8 cellular contexts compared by ENCODE assay signal in the genomic region with DNA sequence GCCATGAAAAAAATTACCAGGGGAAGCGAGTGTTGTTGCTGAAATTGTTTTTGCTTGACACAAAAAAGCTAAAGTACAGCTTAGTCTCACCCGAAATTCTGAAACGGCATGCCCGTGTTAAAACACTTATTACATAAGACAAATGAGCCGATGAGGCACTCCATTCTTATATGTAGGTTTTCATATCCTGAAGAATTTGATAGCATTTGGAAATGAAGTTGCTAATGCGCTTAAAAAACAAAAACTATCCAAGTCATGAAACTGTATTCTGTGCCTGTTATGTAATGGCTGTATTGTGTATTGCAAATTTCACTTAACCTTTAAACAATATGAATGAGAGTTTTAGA. TPM values are rescaled to one million over a fixed set of nuclear protein-coding genes. Genes with fewer than 3 reads are reported as not detected.
A peak's percentile ranks its signal among the peaks of the same experiment; 100 is the strongest.
DNase-seq lines count a peak whose midpoint lies in the region; ATAC-seq and TF ChIP-seq lines count a peak whose summit lies in the region.

No MANE protein-coding gene starts in this region.

- intact Hi-C loops in heart left ventricle (cut with DNase I) (loop anchor here in 9 of 10 donors (5.0 to 10.0 kb wide), 8 partner anchors 139 to 681 kb away; a partner anchor contains a TSS), left ventricle myocardium superior (cut with micrococcal nuclease) (loop anchor here (10.0 kb wide), 3 partner anchors 61 to 419 kb away; no protein-coding TSS in a partner anchor), body of pancreas (cut with DNase I) (no loop called here), uterus (cut with DNase I; ENCODE audit: low total_unique reads) (no loop called here), posterior vena cava (cut with DNase I) (loop anchor here in 1 of 2 donors (10.0 kb wide), 1 partner anchor 59 kb away; no protein-coding TSS in a partner anchor)

- TF ChIP-seq POLR2A in heart left ventricle (IDR thresholded peaks at IDR 0.05) (no peak), body of pancreas (IDR thresholded peaks at IDR 0.05) (no peak), uterus (IDR thresholded peaks at IDR 0.05) (no peak)

- H3K4me3 ChIP-seq in heart left ventricle (peak overlapping the region; percentile 59 to 92 (median 86)), body of pancreas (peak overlapping the region; percentile 39 to 76), uterus (peak overlapping the region; percentile 97 to 99)

- H3K9me3 ChIP-seq in heart left ventricle: no peaks in the 10 kb centered on the region
- no peaks in the 10 kb centered on the region for H3K9me3 ChIP-seq in body of pancreas
- no peaks in the 10 kb centered on the region for H3K9me3 ChIP-seq in uterus

- no peak for DNase-seq in heart left ventricle
- no peak for DNase-seq in left ventricle myocardium superior
- no peak for DNase-seq in body of pancreas
- no peak for DNase-seq in memory B cell (ENCODE audit: low spot score in 2 of 2)
- no peak for DNase-seq in uterus
- DNase-seq in DMS79 treated with DMSO at 0.1 percent for 48 hours (lab: John Stamatoyannopoulos, UW): no peak
- DNase-seq in posterior vena cava (ENCODE audit: low spot score): no peak
- no peak for DNase-seq in DMS153 treated with DMSO at 0.1 percent for 48 hours (lab: John Stamatoyannopoulos, UW; ENCODE audit: unreplicated experiment)

- H3K27ac ChIP-seq in heart left ventricle (peak overlapping the region; percentile 88 to 98 (median 96)), body of pancreas (peak overlapping the region; percentile 87 to 97 (median 96)), uterus (peak overlapping the region; percentile 99)

- H3K9me3 Mint-ChIP-seq in memory B cell: no peaks in the 10 kb centered on the region

- peak overlapping the region; percentile 91 for H3K4me3 Mint-ChIP-seq in memory B cell

- H3K4me1 Mint-ChIP-seq in memory B cell: peaks cover 23% of the 10 kb centered on the region

- H3K27me3 Mint-ChIP-seq in memory B cell: peaks cover 7% of the 10 kb centered on the region

- peaks cover 0 to 32% (median 20%) of the 10 kb centered on the region in 12 donors for H3K4me1 ChIP-seq in heart left ventricle
- H3K4me1 ChIP-seq in body of pancreas: peaks cover 16% of the 10 kb centered on the region
- no peaks in the 10 kb centered on the region for H3K4me1 ChIP-seq in uterus

- TF ChIP-seq CTCF in heart left ventricle (IDR thresholded peaks at IDR 0.05) (no peak), body of pancreas (IDR thresholded peaks at IDR 0.05) (peak in 1 of 7 experiments; percentile 6), uterus (IDR thresholded peaks at IDR 0.05) (no peak)

- peak overlapping the region; percentile 93 for H3K27ac Mint-ChIP-seq in memory B cell

- no peaks in the 10 kb centered on the region for H3K36me3 Mint-ChIP-seq in memory B cell

- 1 to 5% (median 4%) methylated on average over 6 of the region's 6 CpGs for WGBS in heart left ventricle, 4 donors
- 0 to 1% methylated on average over 6 of the region's 6 CpGs for WGBS in body of pancreas, 2 donors

- H3K36me3 ChIP-seq in heart left ventricle (no peaks in the 10 kb centered on the region), body of pancreas (replicated peaks in 1 of 2; ENCODE audit: insufficient read depth in 1 of 2, low read depth in 2 of 2) (no peaks in the 10 kb centered on the region), uterus (no peaks in the 10 kb centered on the region)

- ATAC-seq in heart left ventricle (no peak), left ventricle myocardium superior (no peak), body of pancreas (no peak), memory B cell (ENCODE audit: low read depth) (no peak)

- no peaks in the 10 kb centered on the region for H3K27me3 ChIP-seq in heart left ventricle
- no peaks in the 10 kb centered on the region for H3K27me3 ChIP-seq in body of pancreas
- no peaks in the 10 kb centered on the region for H3K27me3 ChIP-seq in uterus

RNA-seq across cellular contexts. Expression of a gene that starts 1.4 kb away (rescaled TPM):
- 10 to 100 TPM; 11.0 to 32.0 (median 17.8) TPM for total RNA-seq in heart left ventricle
- 1 to 10 TPM; 2.9 to 8.8 TPM for polyA plus RNA-seq in heart left ventricle
- 18.1 TPM for total RNA-seq in left ventricle myocardium superior
- total RNA-seq in body of pancreas: 10 to 100 TPM; 18.5 to 27.8 TPM
- total RNA-seq in uterus: 10 to 100 TPM; 16.1 to 81.9 (median 36.4) TPM
- total RNA-seq in posterior vena cava: 10 to 100 TPM; 27.3 to 40.5 TPM

Comparison
In these comparisons a context has a peak if more than half of its experiments do, and no peak if none do; other contexts are left out.
1. intact Hi-C loops: an anchor here in heart left ventricle (5.0 to 10.0 kb wide) and left ventricle myocardium superior (10.0 kb wide); none called in body of pancreas and uterus.